1 cellular context compared by ENCODE assay signal in genomic region chr4:39613093-39613656, GRCh38.
TF ChIP-seq lines count a peak whose summit lies in the region.

No MANE protein-coding gene starts in this region.

TF ChIP-seq in GM12878, 131 proteins besides CTCF, POLR2A, EP300 and RAD21 (continued from another document and continues in another):
- TF ChIP-seq E2F4 (IDR thresholded peaks at IDR 0.05; ENCODE audit: low read depth, low read length) = no peak
- TF ChIP-seq FOS (IDR thresholded peaks at IDR 0.05; ENCODE audit: borderline replicate concordance, extremely low read depth, insufficient read length) = no peak
- TF ChIP-seq FOXK2 (IDR thresholded peaks at IDR 0.05) = no peak
- TF ChIP-seq BCL3 (IDR thresholded peaks at IDR 0.05; ENCODE audit: borderline replicate concordance, insufficient read depth, low read depth, low read length, poor library complexity, severe bottlenecking) = no peak
- TF ChIP-seq MLLT1 (IDR thresholded peaks at IDR 0.05) = no peak; the same call in 1 of the 2 replicates
- TF ChIP-seq SMAD1 (IDR thresholded peaks at IDR 0.05; ENCODE audit: low read depth, partially characterized antibody) = no peak
- no peak for TF ChIP-seq E4F1 (IDR thresholded peaks at IDR 0.05; ENCODE audit: borderline replicate concordance, partially characterized antibody)
- TF ChIP-seq RELB (IDR thresholded peaks at IDR 0.05; ENCODE audit: low read depth) = peak; percentile 72; the same call in 1 of the 2 replicates
- no peak for TF ChIP-seq ATF3 (IDR thresholded peaks at IDR 0.05; ENCODE audit: borderline replicate concordance, extremely low read depth, low read depth, low read length)
- TF ChIP-seq SUZ12 (IDR thresholded peaks at IDR 0.05; ENCODE audit: unreplicated experiment) = no peak
- no peak for TF ChIP-seq MTA3 (IDR thresholded peaks at IDR 0.05; ENCODE audit: borderline replicate concordance, low read length)
- no peak for TF ChIP-seq BACH1 (IDR thresholded peaks at IDR 0.05; ENCODE audit: borderline replicate concordance)
- no peak for TF ChIP-seq CREB1 (IDR thresholded peaks at IDR 0.05; ENCODE audit: low read depth)
- no peak for TF ChIP-seq SREBF2 (IDR thresholded peaks at IDR 0.05; ENCODE audit: low read length)
- TF ChIP-seq NFYA (IDR thresholded peaks at IDR 0.05; ENCODE audit: borderline replicate concordance, low read depth, low read length) = no peak
- TF ChIP-seq ZBTB40 (IDR thresholded peaks at IDR 0.05; ENCODE audit: borderline replicate concordance) = no peak
- TF ChIP-seq USF1 (IDR thresholded peaks at IDR 0.05; ENCODE audit: borderline replicate concordance, extremely low read length, insufficient read depth, low read depth, low read length) = no peak
- TF ChIP-seq MXI1 (IDR thresholded peaks at IDR 0.05; ENCODE audit: low read depth, low read length) = peak; percentile 51; the same call in 1 of the 2 replicates
- TF ChIP-seq RELA (IDR thresholded peaks at IDR 0.05; ENCODE audit: borderline replicate concordance, partially characterized antibody) = no peak
- TF ChIP-seq RFX5 (IDR thresholded peaks at IDR 0.05; ENCODE audit: low read depth, low read length) = no peak
- 0 out of 2 replicates have a peak, but pooled peaks have one; percentile 38 for TF ChIP-seq DPF2 (IDR thresholded peaks at IDR 0.05)
- TF ChIP-seq ZBTB11 (CRISPR knock-in tag; IDR thresholded peaks at IDR 0.05) = no peak
- no peak for TF ChIP-seq PRDM15 (CRISPR knock-in tag; IDR thresholded peaks at IDR 0.05)
- no peak for TF ChIP-seq GABPA (IDR thresholded peaks at IDR 0.05; ENCODE audit: low read depth)
- TF ChIP-seq JUND (IDR thresholded peaks at IDR 0.05; ENCODE audit: low read depth, low read length) = no peak
- no peak for TF ChIP-seq SMAD5 (IDR thresholded peaks at IDR 0.05; ENCODE audit: low read depth)
- TF ChIP-seq FOXM1 (IDR thresholded peaks at IDR 0.05; ENCODE audit: low read depth, low read length) = no peak
- TF ChIP-seq BCLAF1 (IDR thresholded peaks at IDR 0.05) = no peak
- no peak for TF ChIP-seq SPI1 (IDR thresholded peaks at IDR 0.05; ENCODE audit: borderline replicate concordance, insufficient read depth, low read depth, low read length)
